ENCODE assay signal across 15 cellular contexts in the genomic region with DNA sequence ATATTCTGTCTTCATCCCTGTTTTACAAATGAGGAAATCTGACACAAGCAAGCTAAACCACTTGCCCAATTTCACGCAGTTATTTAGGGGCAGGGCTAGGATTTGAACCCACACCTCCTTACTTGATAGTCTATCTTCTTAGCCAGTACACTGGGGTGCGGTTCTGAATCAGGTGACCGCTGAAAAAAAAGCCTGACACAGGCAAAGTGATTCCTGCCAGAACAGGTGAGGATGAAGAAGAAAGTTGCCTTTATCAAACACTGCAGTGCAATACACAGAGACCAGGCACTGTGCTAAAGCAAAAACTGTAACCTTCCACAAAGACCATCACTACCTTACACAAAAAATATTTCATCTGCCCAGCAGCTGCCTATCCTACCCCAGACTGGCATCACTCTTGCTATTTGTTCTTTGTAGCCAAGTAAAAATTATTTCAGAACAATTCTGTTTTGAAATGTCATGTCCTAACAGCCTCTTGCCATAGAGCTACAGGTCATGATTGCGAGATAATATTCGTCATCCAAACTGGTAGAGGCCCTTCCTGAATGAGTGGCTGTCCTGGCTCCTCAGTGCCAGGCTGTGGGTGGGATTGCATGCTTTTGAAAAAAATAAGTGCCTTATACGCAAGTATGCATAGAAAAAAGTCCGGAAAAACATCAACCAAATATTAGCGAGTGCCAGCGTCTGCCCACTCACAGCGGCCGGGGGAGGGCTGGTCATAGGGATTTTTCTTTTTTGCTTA.
A peak's percentile ranks its signal among the peaks of the same experiment; 100 is the strongest.
DNase-seq lines count a peak whose midpoint lies in the region; ATAC-seq and TF ChIP-seq lines count a peak whose summit lies in the region.
"Had no signal": no experiment of that assay in that cellular context is flagged by ENCODE, and none has a peak within 500 bp of the region (broad histone marks: within the 10 kb centered on the region; RNA-seq: fewer than 3 reads in every experiment).

No MANE protein-coding gene starts in this region.

- H3K36me3 ChIP-seq in RWPE2 (ENCODE audit: low read depth), result no peaks in the 10 kb centered on the region
- no peaks in the 10 kb centered on the region for H3K36me3 ChIP-seq in left ventricle myocardium inferior
- H3K36me3 ChIP-seq: BLaER1 treated with 17β-estradiol and CSF1 and Interleukin-3, amounts not matched to agents 10 nM and 100 nM had no signal

- intact Hi-C loops in left ventricle myocardium inferior (cut with micrococcal nuclease), result no loop called here

- H3K9me3 ChIP-seq in RWPE2 (ENCODE audit: severe bottlenecking), result no peaks in the 10 kb centered on the region
- H3K9me3 ChIP-seq in left ventricle myocardium inferior (replicated peaks), result no peaks in the 10 kb centered on the region
- H3K9me3 ChIP-seq: BLaER1 treated with 17β-estradiol and CSF1 and Interleukin-3, amounts not matched to agents 10 nM and 100 nM had no signal

- H3K4me3 ChIP-seq in RWPE2 (ENCODE audit: severe bottlenecking) (no peak overlapping the region), left ventricle myocardium inferior (no peak overlapping the region), skin epidermis (no peak overlapping the region)
- H3K4me3 ChIP-seq: BLaER1 treated with 17β-estradiol and CSF1 and Interleukin-3, amounts not matched to agents 10 nM and 100 nM; GM12878 had no signal

- peak; percentile 50 for DNase-seq in HPDE6-E6E7 (ENCODE audit: extremely low spot score)
- DNase-seq in RWPE2 (ENCODE audit: low spot score), result no peak
- no peak for DNase-seq in left ventricle myocardium inferior
- no peak for DNase-seq in middle frontal gyrus (ENCODE audit: extremely low spot score, low spot score)
- no peak for DNase-seq in NCI-H128 (lab: John Stamatoyannopoulos, UW; ENCODE audit: unreplicated experiment)
- DNase-seq: activated naive CD4-positive, alpha-beta T cell treated with anti-CD3 and anti-CD28 coated beads, Interleukin-2, amount 50 U/mL, for 16 hours; cerebellar nuclear complex; NCI-H146; NCI-H526; SHP77 treated with DMSO at 0.1 percent for 48 hours; stimulated activated CD4-positive, alpha-beta T cell treated with anti-CD3 and anti-CD28 coated beads, Interleukin-1b, Interleukin-23, amount 100 ng/mL, for 48 hours had no signal

- no peak for TF ChIP-seq CTCF in RWPE2 (IDR thresholded peaks at IDR 0.05; ENCODE audit: poor library complexity, severe bottlenecking)
- TF ChIP-seq CTCF in left ventricle myocardium inferior (IDR thresholded peaks at IDR 0.05; ENCODE audit: borderline replicate concordance), result no peak

- peak; percentile 17; the same call in 2 of the 3 replicates for ATAC-seq in RWPE2 (ENCODE audit: low read depth)
- no peak for ATAC-seq in GM18520 (IDR thresholded peaks at IDR 0.05; ENCODE audit: unreplicated experiment)
- ATAC-seq: GM12878 had no signal

- H3K27me3 ChIP-seq in RWPE2 (ENCODE audit: insufficient read depth, poor library complexity, severe bottlenecking) (no peaks in the 10 kb centered on the region), left ventricle myocardium inferior (ENCODE audit: low read depth) (no peaks in the 10 kb centered on the region)

- H3K4me1 ChIP-seq in RWPE2 (ENCODE audit: insufficient read depth, poor library complexity, severe bottlenecking), result peaks cover 49% of the 10 kb centered on the region
- H3K4me1 ChIP-seq in left ventricle myocardium inferior, result peaks cover 62% of the 10 kb centered on the region

- H3K27ac ChIP-seq in RWPE2 (ENCODE audit: poor library complexity, severe bottlenecking) (peak overlapping the region; percentile 100), left ventricle myocardium inferior (replicated peaks) (peak overlapping the region; percentile 91), skin epidermis (peak overlapping the region in 11 of 21 experiments; percentile 45 to 77 (median 53))
- H3K27ac ChIP-seq: BLaER1 treated with 17β-estradiol and CSF1 and Interleukin-3, amounts not matched to agents 10 nM and 100 nM had no signal
